11 cellular contexts compared by ENCODE assay signal in the genomic region with DNA sequence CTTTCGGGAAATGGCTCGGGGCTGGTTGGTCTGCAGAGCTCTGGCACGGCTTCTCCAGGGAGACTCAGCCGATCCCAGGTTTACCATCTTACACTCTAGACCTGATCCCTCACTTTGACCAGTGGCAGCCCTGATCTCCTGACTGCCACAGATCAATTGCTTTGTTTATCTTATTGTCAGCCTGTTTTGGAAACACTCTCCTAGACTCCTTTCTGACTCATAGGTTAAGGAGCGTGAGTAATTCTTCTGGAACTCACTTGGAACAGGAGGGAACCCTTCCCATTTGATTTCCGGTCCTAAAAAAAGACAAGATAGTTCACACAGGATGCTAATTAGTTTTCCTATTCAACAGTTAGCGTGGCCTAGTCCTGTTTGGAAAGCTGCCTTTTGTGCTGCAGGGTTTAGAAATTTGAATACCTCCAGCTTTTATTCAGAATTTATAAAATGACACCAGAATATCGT. TPM values are rescaled to one million over a fixed set of nuclear protein-coding genes. Genes with fewer than 3 reads are reported as not detected.
DNase-seq lines count a peak whose midpoint lies in the region; ATAC-seq and TF ChIP-seq lines count a peak whose summit lies in the region.
"Had no signal": no experiment of that assay in that cellular context is flagged by ENCODE, and none has a peak within 500 bp of the region (broad histone marks: within the 10 kb centered on the region; RNA-seq: fewer than 3 reads in every experiment).

No MANE protein-coding gene starts in this region.

- peak; percentile 85 for DNase-seq in AG08395 (ENCODE audit: low spot score)
- peak in 1 of 2 experiments; percentile 81 for DNase-seq in PC-9
- DNase-seq in fibroblast of mammary gland (ENCODE audit: low read depth), result peak; percentile 93
- DNase-seq in omental fat pad (ENCODE audit: low spot score), result no peak
- no peak for DNase-seq in activated T-cell treated with anti-CD3 and anti-CD28 coated beads, Interleukin-2, amount 50 U/mL, for 48 hours
- DNase-seq: activated CD8-positive, alpha-beta memory T cell treated with anti-CD3 and anti-CD28 coated beads, Interleukin-2, amount 50 U/mL, for 4 hours; CD4-positive, CD25-positive, alpha-beta regulatory T cell; NCI-H524 treated with DMSO at 0.1 percent for 48 hours had no signal

- H3K9me2 ChIP-seq in PC-9 (ENCODE audit: insufficient read depth), result no peaks in the 10 kb centered on the region

- H2AFZ ChIP-seq in PC-9, result no peak overlapping the region

- no peaks in the 10 kb centered on the region for H3K9me3 ChIP-seq in PC-9 (ENCODE audit: insufficient read depth, low read depth)

- no peaks in the 10 kb centered on the region for H3K79me2 ChIP-seq in PC-9 (ENCODE audit: low read depth)

- CTCF ChIA-PET in PC-9 (lab: Charles Lee), result interaction anchor here (1.0 kb wide), 1 partner anchor 46 kb away, joined by 3 read pairs; no protein-coding TSS in a partner anchor

- POLR2A ChIA-PET in PC-9 (lab: Charles Lee; ENCODE audit: unreplicated experiment), result no interaction called here

- H3K27me3 ChIP-seq in PC-9 (ENCODE audit: insufficient read depth, low read depth), result no peaks in the 10 kb centered on the region

- TF ChIP-seq CTCF in PC-9 (conservative IDR thresholded peaks at IDR 0.05) (no peak), fibroblast of mammary gland (conservative IDR thresholded peaks at IDR 0.05; ENCODE audit: control insufficient read depth, insufficient read depth, low read depth, low read length) (no peak), omental fat pad (IDR thresholded peaks at IDR 0.05) (no peak)

- peak overlapping the region; percentile 75 for H3K27ac ChIP-seq in PC-9

- ATAC-seq in omental fat pad (ENCODE audit: low FRiP score) (peak; percentile 82), GM21529 (IDR thresholded peaks at IDR 0.05; ENCODE audit: unreplicated experiment) (no peak), GM18861 (IDR thresholded peaks at IDR 0.05; ENCODE audit: unreplicated experiment) (no peak), HG03378 (IDR thresholded peaks at IDR 0.05; ENCODE audit: unreplicated experiment) (no peak)

- H3K4me3 ChIP-seq in PC-9 (no peak overlapping the region), fibroblast of mammary gland (ENCODE audit: control insufficient read depth, low read depth, low read length) (no peak overlapping the region)

- peaks cover 37% of the 10 kb centered on the region for H3K4me1 ChIP-seq in PC-9 (replicated peaks; ENCODE audit: insufficient read depth)

- peak overlapping the region; percentile 69 for H3K4me2 ChIP-seq in PC-9

- no peaks in the 10 kb centered on the region for H4K20me1 ChIP-seq in PC-9 (ENCODE audit: insufficient read depth)

- H3K36me3 ChIP-seq in PC-9 (ENCODE audit: low read depth), result no peaks in the 10 kb centered on the region

- intact Hi-C loops in PC-9 (cut with micrococcal nuclease; ENCODE audit: unreplicated experiment), result loop anchor here (1.0 kb wide), 2 partner anchors 16 to 45 kb away; a partner anchor contains a TSS

- BruUV-seq in PC-9 (replicated peaks; lab: Mats Ljungman, UMichigan), result no TSS peak

- H3F3A ChIP-seq in PC-9 (ENCODE audit: insufficient read depth, low read depth), result peaks cover 13% of the 10 kb centered on the region; the same call in 1 of the 2 replicates

RNA-seq across cellular contexts. Expression of a gene that starts 16.0 kb away (rescaled TPM):
- total RNA-seq in PC-9 (2021) (11.4 and 15.0 TPM in 2 replicates), omental fat pad (10 to 100 TPM; 52.5 to 60.5 (median 53.9) TPM)

Comparison
In these comparisons a context has a peak if more than half of its experiments do, and no peak if none do; other contexts are left out.
1. DNase-seq: peak in AG08395 (single experiment) and fibroblast of mammary gland (single experiment); none in omental fat pad (single experiment) and activated T-cell treated with anti-CD3 and anti-CD28 coated beads, Interleukin-2, amount 50 U/mL, for 48 hours (0 of 2).